In the genomic region with DNA sequence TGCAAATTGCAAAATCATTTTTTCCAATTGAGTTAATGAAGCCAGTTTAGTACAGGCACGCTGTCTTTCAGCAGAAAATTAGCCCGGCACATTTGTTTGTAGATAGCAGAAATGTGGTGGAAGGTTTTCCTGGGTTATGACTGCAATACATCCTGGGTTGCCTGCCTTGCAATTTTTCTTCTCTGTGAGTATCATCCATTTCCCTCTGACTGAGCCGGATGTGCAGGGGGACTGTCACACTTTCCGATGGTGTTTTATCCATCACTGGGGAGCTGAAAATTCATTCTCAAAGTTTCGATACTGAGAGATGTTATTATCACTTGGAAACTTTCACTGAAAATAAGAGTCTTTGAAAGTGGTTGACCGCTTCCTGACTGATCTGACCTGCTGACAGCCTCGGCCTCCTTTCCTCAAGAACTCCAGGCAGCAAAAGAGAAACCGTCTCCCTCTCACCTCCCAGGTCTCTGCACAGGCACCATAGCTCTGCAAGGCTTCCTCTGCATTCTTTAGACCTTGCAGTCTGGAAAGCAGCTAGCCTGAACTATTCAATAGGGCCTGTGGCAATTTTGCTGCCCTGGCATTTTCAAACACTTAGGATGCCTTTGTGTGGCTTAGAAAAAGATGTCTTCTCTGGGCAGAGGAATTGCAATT, we compare ENCODE assay signal across 25 cellular contexts.
A peak's percentile ranks its signal among the peaks of the same experiment; 100 is the strongest.
DNase-seq lines count a peak whose midpoint lies in the region; ATAC-seq and TF ChIP-seq lines count a peak whose summit lies in the region.
"Had no signal": no experiment of that assay in that cellular context is flagged by ENCODE, and none has a peak within 500 bp of the region (broad histone marks: within the 10 kb centered on the region; RNA-seq: fewer than 3 reads in every experiment).

No MANE protein-coding gene starts in this region.

- H3K4me3 Mint-ChIP-seq in activated CD4-positive, alpha-beta memory T cell treated with anti-CD3 and anti-CD28 coated beads for 36 hours, result no peak overlapping the region
- H3K4me3 Mint-ChIP-seq in activated CD4-positive, alpha-beta memory T cell treated with anti-CD3 and anti-CD28 coated beads, Interleukin-2, amount 10 ng/mL, durations not matched to agents 7 days and 5 days, result no peak overlapping the region
- H3K4me3 Mint-ChIP-seq in activated naive CD8-positive, alpha-beta T cell treated with anti-CD3 and anti-CD28 coated beads for 36 hours, result no peak overlapping the region
- H3K4me3 Mint-ChIP-seq in nephron progenitor cell, result no peak overlapping the region
- H3K4me3 Mint-ChIP-seq: brain; IgD-negative memory B cell; memory B cell; naive B cell; T-helper 2 cell treated with Interferon-gamma antibody and Interleukin-4, amounts not matched to agents 5 μg/mL and 100 μg/mL, for 36 hours had no signal

- H3K9me3 Mint-ChIP-seq in activated CD4-positive, alpha-beta memory T cell treated with anti-CD3 and anti-CD28 coated beads for 36 hours, result peaks cover 8% of the 10 kb centered on the region
- H3K9me3 Mint-ChIP-seq in activated CD4-positive, alpha-beta memory T cell treated with anti-CD3 and anti-CD28 coated beads, Interleukin-2, amount 10 ng/mL, durations not matched to agents 7 days and 5 days, result peaks cover 6% of the 10 kb centered on the region
- H3K9me3 Mint-ChIP-seq in activated naive CD8-positive, alpha-beta T cell treated with anti-CD3 and anti-CD28 coated beads for 36 hours, result no peaks in the 10 kb centered on the region
- H3K9me3 Mint-ChIP-seq in nephron progenitor cell, result peaks cover 30% of the 10 kb centered on the region
- H3K9me3 Mint-ChIP-seq: T-helper 2 cell treated with Interferon-gamma antibody and Interleukin-4, amounts not matched to agents 5 μg/mL and 100 μg/mL, for 36 hours had no signal

- ATAC-seq in HG03457 (IDR thresholded peaks at IDR 0.05; ENCODE audit: unreplicated experiment), result no peak
- ATAC-seq: gastroesophageal sphincter, SK-N-SH treated with all-trans-retinoic acid at 6 μM for 48 hours had no signal

- CTCF ChIA-PET in activated CD4-positive, alpha-beta memory T cell treated with anti-CD3 and anti-CD28 coated beads for 36 hours (lab: Charles Lee), result no interaction called here
- CTCF ChIA-PET in activated CD4-positive, alpha-beta memory T cell treated with anti-CD3 and anti-CD28 coated beads, Interleukin-2, amount 10 ng/mL, durations not matched to agents 7 days and 5 days (lab: Charles Lee), result no interaction called here

- intact Hi-C loops in activated CD4-positive, alpha-beta memory T cell treated with anti-CD3 and anti-CD28 coated beads for 36 hours (cut with micrococcal nuclease), result no loop called here
- intact Hi-C loops in cardiac septum (cut with DNase I), result no loop called here

- H3K36me3 Mint-ChIP-seq in activated CD4-positive, alpha-beta memory T cell treated with anti-CD3 and anti-CD28 coated beads for 36 hours, result no peaks in the 10 kb centered on the region
- H3K36me3 Mint-ChIP-seq in activated CD4-positive, alpha-beta memory T cell treated with anti-CD3 and anti-CD28 coated beads, Interleukin-2, amount 10 ng/mL, durations not matched to agents 7 days and 5 days (ENCODE audit: low read depth), result no peaks in the 10 kb centered on the region
- no peaks in the 10 kb centered on the region for H3K36me3 Mint-ChIP-seq in activated naive CD8-positive, alpha-beta T cell treated with anti-CD3 and anti-CD28 coated beads for 36 hours
- H3K36me3 Mint-ChIP-seq in nephron progenitor cell (ENCODE audit: low read depth), result peaks cover 12% of the 10 kb centered on the region
- H3K36me3 Mint-ChIP-seq: brain, IgD-negative memory B cell, memory B cell, naive B cell had no signal

- H3K27me3 Mint-ChIP-seq in activated CD4-positive, alpha-beta memory T cell treated with anti-CD3 and anti-CD28 coated beads for 36 hours, result peaks cover 7% of the 10 kb centered on the region
- peaks cover 11% of the 10 kb centered on the region for H3K27me3 Mint-ChIP-seq in activated CD4-positive, alpha-beta memory T cell treated with anti-CD3 and anti-CD28 coated beads, Interleukin-2, amount 10 ng/mL, durations not matched to agents 7 days and 5 days
- peaks cover 3% of the 10 kb centered on the region for H3K27me3 Mint-ChIP-seq in activated naive CD8-positive, alpha-beta T cell treated with anti-CD3 and anti-CD28 coated beads for 36 hours
- peaks cover 6% of the 10 kb centered on the region for H3K27me3 Mint-ChIP-seq in nephron progenitor cell (ENCODE audit: low read depth, poor library complexity)
- H3K27me3 Mint-ChIP-seq: brain, IgD-negative memory B cell, memory B cell, naive B cell had no signal

- POLR2A ChIA-PET in activated CD4-positive, alpha-beta memory T cell treated with anti-CD3 and anti-CD28 coated beads for 36 hours (lab: Charles Lee), result no interaction called here
- POLR2A ChIA-PET in activated CD4-positive, alpha-beta memory T cell treated with anti-CD3 and anti-CD28 coated beads, Interleukin-2, amount 10 ng/mL, durations not matched to agents 7 days and 5 days (lab: Charles Lee), result no interaction called here

- no peak overlapping the region for H3K27ac Mint-ChIP-seq in activated CD4-positive, alpha-beta memory T cell treated with anti-CD3 and anti-CD28 coated beads for 36 hours
- no peak overlapping the region for H3K27ac Mint-ChIP-seq in activated CD4-positive, alpha-beta memory T cell treated with anti-CD3 and anti-CD28 coated beads, Interleukin-2, amount 10 ng/mL, durations not matched to agents 7 days and 5 days
- no peak overlapping the region for H3K27ac Mint-ChIP-seq in activated naive CD8-positive, alpha-beta T cell treated with anti-CD3 and anti-CD28 coated beads for 36 hours
- peak overlapping the region; percentile 89 for H3K27ac Mint-ChIP-seq in nephron progenitor cell
- H3K27ac Mint-ChIP-seq: IgD-negative memory B cell; memory B cell; naive B cell; T-helper 2 cell treated with Interferon-gamma antibody and Interleukin-4, amounts not matched to agents 5 μg/mL and 100 μg/mL, for 36 hours had no signal

- peaks cover 4% of the 10 kb centered on the region for H3K4me1 Mint-ChIP-seq in activated CD4-positive, alpha-beta memory T cell treated with anti-CD3 and anti-CD28 coated beads for 36 hours (ENCODE audit: low read depth)
- peaks cover 1% of the 10 kb centered on the region for H3K4me1 Mint-ChIP-seq in activated CD4-positive, alpha-beta memory T cell treated with anti-CD3 and anti-CD28 coated beads, Interleukin-2, amount 10 ng/mL, durations not matched to agents 7 days and 5 days
- no peaks in the 10 kb centered on the region for H3K4me1 Mint-ChIP-seq in activated naive CD8-positive, alpha-beta T cell treated with anti-CD3 and anti-CD28 coated beads for 36 hours
- peaks cover 9% of the 10 kb centered on the region for H3K4me1 Mint-ChIP-seq in nephron progenitor cell
- H3K4me1 Mint-ChIP-seq: IgD-negative memory B cell, memory B cell, naive B cell had no signal

- TF ChIP-seq CTCF in nephron progenitor cell (IDR thresholded peaks at IDR 0.05), result no peak

- peak; percentile 17 for DNase-seq in activated CD4-positive, alpha-beta memory T cell treated with anti-CD3 and anti-CD28 coated beads for 36 hours
- DNase-seq in activated CD4-positive, alpha-beta memory T cell treated with anti-CD3 and anti-CD28 coated beads, Interleukin-2, amount 10 ng/mL, durations not matched to agents 7 days and 5 days, result no peak
- DNase-seq in Kasumi-1 (lab: John Stamatoyannopoulos, UW) (peak; percentile 86 to 94), nephron progenitor cell (no peak), medulla oblongata (ENCODE audit: extremely low spot score) (no peak), cardiac septum (ENCODE audit: low spot score) (no peak)
- DNase-seq in activated naive CD8-positive, alpha-beta T cell treated with anti-CD3 and anti-CD28 coated beads for 36 hours, result peak; percentile 6
- DNase-seq: activated CD4-positive, CD25-positive, alpha-beta regulatory T cell; colonic mucosa; esophagus squamous epithelium; MG63; naive B cell; NCI-H1436 treated with DMSO at 0.1 percent for 48 hours; NCI-H510A treated with DMSO at 0.1 percent for 48 hours; ovary; spleen; stimulated activated CD4-positive, alpha-beta T cell treated with anti-CD3 and anti-CD28 coated beads, Interleukin-4, amount 100 ng/mL, for 4 hours; stomach had no signal

Comparison
In these comparisons a context has a peak if more than half of its experiments do, and no peak if none do; other contexts are left out.
1. DNase-seq: peak in activated CD4-positive, alpha-beta memory T cell treated with anti-CD3 and anti-CD28 coated beads for 36 hours (single experiment), Kasumi-1 (2 of 2) and activated naive CD8-positive, alpha-beta T cell treated with anti-CD3 and anti-CD28 coated beads for 36 hours (single experiment); none in activated CD4-positive, alpha-beta memory T cell treated with anti-CD3 and anti-CD28 coated beads, Interleukin-2, amount 10 ng/mL, durations not matched to agents 7 days and 5 days (single experiment), nephron progenitor cell (single experiment), medulla oblongata (single experiment) and cardiac septum (single experiment).